23 cellular contexts compared by ENCODE assay signal in the genomic region with DNA sequence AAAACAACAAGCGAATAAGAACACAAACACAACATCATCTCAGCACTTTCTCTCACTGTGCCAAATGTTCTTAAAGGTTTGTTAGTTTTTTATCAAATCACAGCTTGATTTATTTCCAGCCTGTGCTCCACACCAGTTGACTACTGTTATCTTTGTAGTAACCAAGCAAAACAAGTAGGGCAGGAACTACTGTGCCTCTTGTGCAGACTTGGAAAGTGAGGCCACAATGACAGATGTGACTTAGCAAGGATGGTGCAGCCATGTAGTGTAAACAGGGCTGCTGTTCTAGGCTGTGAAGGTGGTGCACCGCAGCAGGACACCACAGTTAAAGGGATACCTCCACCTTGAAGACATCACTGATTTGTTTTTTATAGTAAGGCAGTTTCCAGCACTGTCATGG.
DNase-seq lines count a peak whose midpoint lies in the region; ATAC-seq, FAIRE-seq and TF ChIP-seq lines count a peak whose summit lies in the region.
"Had no signal": no experiment of that assay in that cellular context is flagged by ENCODE, and none has a peak within 500 bp of the region (broad histone marks: within the 10 kb centered on the region; RNA-seq: fewer than 3 reads in every experiment).

No MANE protein-coding gene starts in this region.

- no peaks in the 10 kb centered on the region for H3K27me3 ChIP-seq in heart left ventricle
- H3K27me3 ChIP-seq in right cardiac atrium (ENCODE audit: control insufficient read depth, insufficient read depth): no peaks in the 10 kb centered on the region
- H3K27me3 ChIP-seq: BLaER1 had no signal

- DNase-seq in HTR-8/SVneo (ENCODE audit: insufficient read length, low spot score) (no peak), LNCaP clone FGC (ENCODE audit: low read depth) (peak; percentile 4), heart left ventricle (peak in 1 of 5 donors; percentile 19), right cardiac atrium (no peak), mucosa of descending colon (no peak), D341Med (ENCODE audit: low spot score) (no peak), ACHN (no peak)
- DNase-seq: Caco-2; CD4-positive, CD25-positive, alpha-beta regulatory T cell; CD8-positive, alpha-beta T cell; DMS 273 treated with DMSO at 0.1 percent for 48 hours; DMS79; EL; GDM1; H9 had no signal

- TF ChIP-seq CTCF in LNCaP clone FGC (IDR thresholded peaks at IDR 0.05; ENCODE audit: control insufficient read depth, extremely low read depth, insufficient read depth): no peak
- no peak for TF ChIP-seq CTCF in heart left ventricle (IDR thresholded peaks at IDR 0.05)
- TF ChIP-seq CTCF in mucosa of descending colon (IDR thresholded peaks at IDR 0.05): no peak

- intact Hi-C loops in heart left ventricle (cut with DNase I) (loop anchor here in 1 of 10 donors (10.0 kb wide), 1 partner anchor 162 kb away; no protein-coding TSS in a partner anchor), right cardiac atrium (cut with DNase I) (no loop called here), mucosa of descending colon (cut with DNase I, micrococcal nuclease) (no loop called here)

- WGBS in heart left ventricle, 4 donors: 56 to 66% (median 58%) methylated on average over 2 of the region's 2 CpGs
- 77% methylated on average over 2 of the region's 2 CpGs for WGBS in right cardiac atrium

- H3K4me1 ChIP-seq in heart left ventricle (peaks cover 0 to 6% (median 0%) of the 10 kb centered on the region in 12 donors), right cardiac atrium (ENCODE audit: control insufficient read depth, insufficient read depth, low read length) (peaks cover 2% of the 10 kb centered on the region), mucosa of descending colon (ENCODE audit: low read depth) (no peaks in the 10 kb centered on the region)
- H3K4me1 ChIP-seq: BLaER1, Caco-2 had no signal

- in situ Hi-C loops in ACHN (cut with HindIII; ENCODE audit: low pct_ligation_motif_present, low pct_unique_long_range_greater_than_20kb, low sequenced_read_pairs): no loop called here

- no peak for TF ChIP-seq POLR2A in heart left ventricle (IDR thresholded peaks at IDR 0.05)

- ATAC-seq in heart left ventricle (peak; percentile 32 to 80 (median 52)), right cardiac atrium (peak in 1 of 2 donors; percentile 31), HG03565 (IDR thresholded peaks at IDR 0.05; ENCODE audit: unreplicated experiment) (no peak), mucosa of descending colon (no peak)
- ATAC-seq: CD8-positive, alpha-beta T cell; GM12878; GM23338; HCT116 had no signal

- FAIRE-seq in HTR-8/SVneo (lab: Jason Lieb, UNC): peak; percentile 51
- FAIRE-seq: D721Med, GM12878, GM19239 had no signal

- H3K4me3 ChIP-seq in LNCaP clone FGC (ENCODE audit: low read depth, low read length) (no peak overlapping the region), heart left ventricle (no peak overlapping the region), right cardiac atrium (ENCODE audit: low read length) (no peak overlapping the region), mucosa of descending colon (no peak overlapping the region)
- H3K4me3 ChIP-seq: BLaER1, GM12878, GM23338 had no signal

- H3K36me3 ChIP-seq in heart left ventricle: no peaks in the 10 kb centered on the region
- H3K36me3 ChIP-seq in mucosa of descending colon (ENCODE audit: low read depth): no peaks in the 10 kb centered on the region
- H3K36me3 ChIP-seq: BLaER1 had no signal

- H3K27ac ChIP-seq in heart left ventricle: peak overlapping the region in 1 of 12 donors; percentile 51
- peak overlapping the region; percentile 19 for H3K27ac ChIP-seq in right cardiac atrium (ENCODE audit: low read length)
- H3K27ac ChIP-seq: BLaER1, C4-2B had no signal

- no peaks in the 10 kb centered on the region for H3K9me3 ChIP-seq in heart left ventricle
- H3K9me3 ChIP-seq in right cardiac atrium (ENCODE audit: control insufficient read depth, low read length): no peaks in the 10 kb centered on the region
- H3K9me3 ChIP-seq in mucosa of descending colon: no peaks in the 10 kb centered on the region
- H3K9me3 ChIP-seq: BLaER1, Caco-2 had no signal

Comparison
In these comparisons a context has a peak if more than half of its experiments do, and no peak if none do; other contexts are left out.
1. ATAC-seq: peak in heart left ventricle (4 of 4); none in HG03565 (single experiment) and mucosa of descending colon (single experiment).